11 cellular contexts compared by ENCODE assay signal in the genomic region with DNA sequence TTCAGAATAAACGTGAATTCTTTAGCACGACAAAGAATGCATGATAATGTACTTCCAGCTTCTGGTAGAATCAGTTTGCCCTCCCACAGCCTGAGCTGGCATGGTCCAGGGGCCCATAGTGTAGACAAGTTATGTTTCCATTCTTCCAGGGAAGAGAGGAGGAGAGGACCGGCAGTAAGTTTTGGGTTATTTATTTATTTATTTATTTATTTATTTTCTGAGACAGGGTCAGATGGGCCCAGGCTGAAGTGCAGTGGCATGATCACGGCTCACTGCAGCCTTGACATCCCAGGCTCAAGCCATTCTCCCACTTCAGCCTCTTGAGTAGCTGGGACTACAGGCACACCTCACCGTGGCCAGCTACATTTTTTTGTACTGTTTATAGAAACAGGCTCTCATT. TPM values are rescaled to one million over a fixed set of nuclear protein-coding genes. Genes with fewer than 3 reads are reported as not detected.
"Had no signal": no experiment of that assay in that cellular context is flagged by ENCODE, and none has a peak within 500 bp of the region (broad histone marks: within the 10 kb centered on the region; RNA-seq: fewer than 3 reads in every experiment).

No MANE protein-coding gene starts in this region.

- H3K27ac Mint-ChIP-seq: IgD-negative memory B cell had no signal

- H3K9me3 Mint-ChIP-seq: IgD-negative memory B cell had no signal

- H3K4me3 ChIP-seq: K562 had no signal

- H3K36me3 Mint-ChIP-seq: IgD-negative memory B cell had no signal

- DNase-seq: IMR-90, KBM-7, KG1 had no signal

- ATAC-seq: HepG2, K562 had no signal

- H3K4me1 Mint-ChIP-seq: IgD-negative memory B cell had no signal

- FAIRE-seq: HepG2, HTR-8/SVneo, K562 had no signal

- H3K27ac ChIP-seq: HL-60, KMS-11 had no signal

- H3K9ac ChIP-seq: KMS-11 had no signal

- H3K4me2 ChIP-seq: KMS-11 had no signal

- H3K4me3 Mint-ChIP-seq: IgD-negative memory B cell had no signal

RNA-seq across cellular contexts. Expression of a gene that starts 4.7 kb away (rescaled TPM):
- total RNA-seq: HepG2, HT-29, HT1080, IMR-90, K562 had no signal
- polyA plus RNA-seq: HepG2, IgD-negative memory B cell, IMR-90, K562 had no signal
